23 cellular contexts compared by ENCODE assay signal in genomic region chr4:11368701-11369115, GRCh38. TPM values are rescaled to one million over a fixed set of nuclear protein-coding genes. Genes with fewer than 3 reads are reported as not detected.
DNase-seq lines count a peak whose midpoint lies in the region; ATAC-seq and TF ChIP-seq lines count a peak whose summit lies in the region.
"Had no signal": no experiment of that assay in that cellular context is flagged by ENCODE, and none has a peak within 500 bp of the region (broad histone marks: within the 10 kb centered on the region; RNA-seq: fewer than 3 reads in every experiment).

No MANE protein-coding gene starts in this region.

- no peak for TF ChIP-seq CTCF in right atrium auricular region (IDR thresholded peaks at IDR 0.05)

- peak overlapping the region in 3 of 6 donors; percentile 39 to 92 (median 92) for H3K27ac Mint-ChIP-seq in naive B cell
- H3K27ac Mint-ChIP-seq: activated CD8-positive, alpha-beta T cell treated with anti-CD3 and anti-CD28 coated beads, Interleukin-2, amount 10 ng/mL, durations not matched to agents 7 days and 5 days; CD4-positive, alpha-beta memory T cell had no signal

- H3K9me3 Mint-ChIP-seq in naive B cell, result peaks cover 0 to 14% (median under 1%) of the 10 kb centered on the region in 7 donors

- H3K36me3 Mint-ChIP-seq in naive B cell, result no peaks in the 10 kb centered on the region
- H3K36me3 Mint-ChIP-seq: CD4-positive, alpha-beta memory T cell had no signal

- H3K4me3 ChIP-seq in right atrium auricular region, result peak overlapping the region in 1 of 2 donors; percentile 35
- H3K4me3 ChIP-seq: thoracic aorta had no signal

- ATAC-seq in Right ventricle myocardium inferior (peak; percentile 45), esophagus mucosa (peak; percentile 15), naive B cell (ENCODE audit: low read depth in 2 of 2) (peak in 1 of 2 donors; percentile 46), GM21737 (IDR thresholded peaks at IDR 0.05; ENCODE audit: unreplicated experiment) (no peak), GM21360 (IDR thresholded peaks at IDR 0.05; ENCODE audit: unreplicated experiment) (no peak)
- ATAC-seq: activated CD8-positive, alpha-beta T cell treated with anti-CD3 and anti-CD28 coated beads, Interleukin-2, amount 10 ng/mL, durations not matched to agents 7 days and 5 days had no signal

- H3K4me1 ChIP-seq in right atrium auricular region, result no peaks in the 10 kb centered on the region
- H3K4me1 ChIP-seq: Peyer's patch had no signal

- H3K27me3 ChIP-seq in right atrium auricular region, result no peaks in the 10 kb centered on the region
- H3K27me3 ChIP-seq: Peyer's patch had no signal

- peaks cover 0 to 3% (median 2%) of the 10 kb centered on the region in 3 donors for H3K4me1 Mint-ChIP-seq in naive B cell
- H3K4me1 Mint-ChIP-seq: CD4-positive, alpha-beta memory T cell had no signal

- H3K27me3 Mint-ChIP-seq in naive B cell, result peaks cover 8 to 17% (median 12%) of the 10 kb centered on the region in 3 donors

- H3K4me3 Mint-ChIP-seq in naive B cell, result peak overlapping the region; percentile 22 to 89 (median 68)
- H3K4me3 Mint-ChIP-seq: activated CD8-positive, alpha-beta T cell treated with anti-CD3 and anti-CD28 coated beads, Interleukin-2, amount 10 ng/mL, durations not matched to agents 7 days and 5 days; CD4-positive, alpha-beta memory T cell had no signal

- intact Hi-C loops in Right ventricle myocardium inferior (cut with DNase I), result no loop called here

- H3K9me3 ChIP-seq in right atrium auricular region, result no peaks in the 10 kb centered on the region
- H3K9me3 ChIP-seq: Peyer's patch, thoracic aorta had no signal

- H3K36me3 ChIP-seq in right atrium auricular region, result no peaks in the 10 kb centered on the region
- H3K36me3 ChIP-seq: Peyer's patch, thoracic aorta had no signal

- DNase-seq in Right ventricle myocardium inferior (ENCODE audit: missing footprints) (no peak), right atrium auricular region (ENCODE audit: low spot score) (no peak), naive B cell (peak; percentile 11), NOMO-1 (lab: John Stamatoyannopoulos, UW; ENCODE audit: unreplicated experiment in 2 of 2) (no peak)
- no peak for DNase-seq in activated naive CD4-positive, alpha-beta T cell treated with anti-CD3 and anti-CD28 coated beads, Interleukin-2, amount 50 U/mL, for 16 hours
- DNase-seq: activated CD8-positive, alpha-beta T cell treated with anti-CD3 and anti-CD28 coated beads, Interleukin-2, amount 10 ng/mL, durations not matched to agents 7 days and 5 days; activated gamma-delta T cell treated with Interleukin-2 at 50 U/mL for 16 hours; CD4-positive, alpha-beta memory T cell; dermis blood vessel endothelial cell; DMS 273 treated with DMSO at 0.1 percent for 48 hours; GOT3; NCI-H1694 treated with DMSO at 0.1 percent for 48 hours; NCI-H526; Peyer's patch; stimulated activated CD4-positive, alpha-beta T cell treated with anti-CD3 and anti-CD28 coated beads, Interleukin-2, amount 100 ng/mL, for 48 hours; stimulated activated naive CD4-positive, alpha-beta T cell had no signal

- no peak overlapping the region for H3K27ac ChIP-seq in right atrium auricular region
- H3K27ac ChIP-seq: 22Rv1, KMS-11, Peyer's patch, thoracic aorta had no signal

RNA-seq across cellular contexts. Expression of gene HS3ST1, which starts 60.0 kb away (rescaled TPM):
- total RNA-seq in Right ventricle myocardium inferior, result 1.4 TPM
- 1 to 10 TPM; 2.8 to 8.4 TPM for total RNA-seq in right atrium auricular region
- total RNA-seq in esophagus mucosa, result 18.7 TPM
- 10 to 100 TPM in 5 of 6 donors, 1 to 10 TPM in 1; 5.8 to 23.9 (median 16.0) TPM for polyA plus RNA-seq in naive B cell (ENCODE audit: low read depth in 6 of 6)
- total RNA-seq: activated CD8-positive, alpha-beta T cell treated with anti-CD3 and anti-CD28 coated beads, Interleukin-2, amount 10 ng/mL, durations not matched to agents 7 days and 5 days; fibroblast of lung had no signal
- polyA plus RNA-seq: CD4-positive, alpha-beta memory T cell had no signal

Comparison
In these comparisons a context has a peak if more than half of its experiments do, and no peak if none do; other contexts are left out.
1. ATAC-seq: peak in Right ventricle myocardium inferior (single experiment) and esophagus mucosa (single experiment); none in GM21737 (single experiment) and GM21360 (single experiment).